ENCODE assay signal across 12 cellular contexts in genomic region chr15:81322708-81323253, GRCh38. TPM values are rescaled to one million over a fixed set of nuclear protein-coding genes. Genes with fewer than 3 reads are reported as not detected.
DNase-seq lines count a peak whose midpoint lies in the region; ATAC-seq and TF ChIP-seq lines count a peak whose summit lies in the region.
"Had no signal": no experiment of that assay in that cellular context is flagged by ENCODE, and none has a peak within 500 bp of the region (broad histone marks: within the 10 kb centered on the region; RNA-seq: fewer than 3 reads in every experiment).

No MANE protein-coding gene starts in this region.

- ATAC-seq in activated T-cell treated with anti-CD3 and anti-CD28 coated beads, Interleukin-2, amount 50 U/mL, for 4 hours = no peak
- ATAC-seq in foreskin keratinocyte (peak; percentile 22), GM18907 (IDR thresholded peaks at IDR 0.05; ENCODE audit: unreplicated experiment) (no peak), HG03432 (IDR thresholded peaks at IDR 0.05; ENCODE audit: unreplicated experiment) (no peak)

- TF ChIP-seq EP300 in stomach (IDR thresholded peaks at IDR 0.05) = no peak

- peaks cover 0 to 35% (median 32%) of the 10 kb centered on the region in 4 donors for H3K36me3 ChIP-seq in stomach

- no peak for DNase-seq in activated T-cell treated with anti-CD3 and anti-CD28 coated beads, Interleukin-2, amount 50 U/mL, for 4 hours
- DNase-seq in activated T-cell treated with anti-CD3 and anti-CD28 coated beads for 4 hours (no peak), foreskin keratinocyte (peak; percentile 61 to 79), stomach (no peak), caudate nucleus (lab: John Stamatoyannopoulos, UW) (no peak)
- no peak for DNase-seq in activated T-helper 1 cell treated with anti-CD3 and anti-CD28 coated beads, Interleukin-12 subunit alpha, Interleukin-12 subunit beta, Interleukin-2, Interleukin-4 antibody, amounts not matched to agents 30 ng/mL and 10 ng/mL and 1 ng/mL, durations not matched to agents 14 hours and 24 hours and 36 hours (ENCODE audit: low spot score)
- DNase-seq: AML-193, KBM-7, midbrain, NCI-H82 had no signal

- H3K4me3 Mint-ChIP-seq in activated T-cell treated with anti-CD3 and anti-CD28 coated beads, Interleukin-2, amount 50 U/mL, for 4 hours = peak overlapping the region; percentile 63
- H3K4me3 Mint-ChIP-seq in activated T-helper 1 cell treated with anti-CD3 and anti-CD28 coated beads, Interleukin-12 subunit alpha, Interleukin-12 subunit beta, Interleukin-2, Interleukin-4 antibody, amounts not matched to agents 30 ng/mL and 10 ng/mL and 1 ng/mL, durations not matched to agents 14 hours and 24 hours and 36 hours = peak overlapping the region; percentile 64

- no peaks in the 10 kb centered on the region for H3K9me3 ChIP-seq in stomach

- H3K4me1 Mint-ChIP-seq in activated T-cell treated with anti-CD3 and anti-CD28 coated beads, Interleukin-2, amount 50 U/mL, for 4 hours (ENCODE audit: low read depth) = peaks cover 33% of the 10 kb centered on the region
- peaks cover 44% of the 10 kb centered on the region for H3K4me1 Mint-ChIP-seq in activated T-helper 1 cell treated with anti-CD3 and anti-CD28 coated beads, Interleukin-12 subunit alpha, Interleukin-12 subunit beta, Interleukin-2, Interleukin-4 antibody, amounts not matched to agents 30 ng/mL and 10 ng/mL and 1 ng/mL, durations not matched to agents 14 hours and 24 hours and 36 hours (ENCODE audit: low read depth)

- H3K27me3 Mint-ChIP-seq in activated T-cell treated with anti-CD3 and anti-CD28 coated beads, Interleukin-2, amount 50 U/mL, for 4 hours (ENCODE audit: low read depth) = no peaks in the 10 kb centered on the region
- no peaks in the 10 kb centered on the region for H3K27me3 Mint-ChIP-seq in activated T-helper 1 cell treated with anti-CD3 and anti-CD28 coated beads, Interleukin-12 subunit alpha, Interleukin-12 subunit beta, Interleukin-2, Interleukin-4 antibody, amounts not matched to agents 30 ng/mL and 10 ng/mL and 1 ng/mL, durations not matched to agents 14 hours and 24 hours and 36 hours (ENCODE audit: insufficient read depth)

- intact Hi-C loops in activated T-helper 1 cell treated with anti-CD3 and anti-CD28 coated beads, Interleukin-12 subunit alpha, Interleukin-12 subunit beta, Interleukin-2, Interleukin-4 antibody, amounts not matched to agents 30 ng/mL and 10 ng/mL and 1 ng/mL, durations not matched to agents 14 hours and 24 hours and 36 hours (cut with micrococcal nuclease) = loop anchor here (5.0 to 10.0 kb wide), 3 partner anchors 82 to 1168 kb away; partner anchors contain the start of genes EFL1, FAH and SAXO2
- intact Hi-C loops in stomach (cut with DNase I; ENCODE audit: low total_unique reads) = no loop called here

- TF ChIP-seq POLR2A in stomach (IDR thresholded peaks at IDR 0.05) = no peak

- WGBS in stomach, 5 donors = 35 to 53% (median 41%) methylated on average over 5 of the region's 5 CpGs

- H3K27me3 ChIP-seq in foreskin keratinocyte = no peaks in the 10 kb centered on the region
- H3K27me3 ChIP-seq in stomach = no peaks in the 10 kb centered on the region

- peak overlapping the region; percentile 57 to 87 (median 73) for H3K4me3 ChIP-seq in stomach

- H3K9me3 Mint-ChIP-seq in activated T-cell treated with anti-CD3 and anti-CD28 coated beads, Interleukin-2, amount 50 U/mL, for 4 hours = no peaks in the 10 kb centered on the region
- H3K9me3 Mint-ChIP-seq in activated T-helper 1 cell treated with anti-CD3 and anti-CD28 coated beads, Interleukin-12 subunit alpha, Interleukin-12 subunit beta, Interleukin-2, Interleukin-4 antibody, amounts not matched to agents 30 ng/mL and 10 ng/mL and 1 ng/mL, durations not matched to agents 14 hours and 24 hours and 36 hours = no peaks in the 10 kb centered on the region

- H3K27ac ChIP-seq in foreskin keratinocyte = peak overlapping the region; percentile 97
- H3K27ac ChIP-seq in stomach = peak overlapping the region in 1 of 5 donors; percentile 80
- H3K27ac ChIP-seq in caudate nucleus (ENCODE audit: low read depth, low read length) = no peak overlapping the region

- TF ChIP-seq CTCF in foreskin keratinocyte (conservative IDR thresholded peaks at IDR 0.05) = no peak
- TF ChIP-seq CTCF in stomach (IDR thresholded peaks at IDR 0.05) = no peak

- H3K36me3 Mint-ChIP-seq in activated T-cell treated with anti-CD3 and anti-CD28 coated beads, Interleukin-2, amount 50 U/mL, for 4 hours (ENCODE audit: insufficient read depth) = peaks cover 6% of the 10 kb centered on the region
- H3K36me3 Mint-ChIP-seq in activated T-helper 1 cell treated with anti-CD3 and anti-CD28 coated beads, Interleukin-12 subunit alpha, Interleukin-12 subunit beta, Interleukin-2, Interleukin-4 antibody, amounts not matched to agents 30 ng/mL and 10 ng/mL and 1 ng/mL, durations not matched to agents 14 hours and 24 hours and 36 hours (ENCODE audit: low read depth) = peaks cover 8% of the 10 kb centered on the region

- H3K27ac Mint-ChIP-seq in activated T-helper 1 cell treated with anti-CD3 and anti-CD28 coated beads, Interleukin-12 subunit alpha, Interleukin-12 subunit beta, Interleukin-2, Interleukin-4 antibody, amounts not matched to agents 30 ng/mL and 10 ng/mL and 1 ng/mL, durations not matched to agents 14 hours and 24 hours and 36 hours = no peak overlapping the region

- H3K4me1 ChIP-seq in foreskin keratinocyte = peaks cover 3% of the 10 kb centered on the region
- peaks cover 8 to 28% (median 22%) of the 10 kb centered on the region in 4 donors for H3K4me1 ChIP-seq in stomach

RNA-seq across cellular contexts. Expression of gene STARD5, which starts 1.2 kb away (rescaled TPM):
- total RNA-seq in activated T-cell treated with anti-CD3 and anti-CD28 coated beads, Interleukin-2, amount 50 U/mL, for 4 hours = 1 to 10 TPM; 2.8 to 5.3 (median 3.7) TPM
- 4.5 and 4.6 TPM in 2 replicates for total RNA-seq in activated T-helper 1 cell treated with anti-CD3 and anti-CD28 coated beads, Interleukin-12 subunit alpha, Interleukin-12 subunit beta, Interleukin-2, Interleukin-4 antibody, amounts not matched to agents 30 ng/mL and 10 ng/mL and 1 ng/mL, durations not matched to agents 14 hours and 24 hours and 36 hours
- total RNA-seq in foreskin keratinocyte = 20.6 and 20.8 TPM in 2 replicates
- polyA plus RNA-seq in foreskin keratinocyte = 26.6 and 27.6 TPM in 2 replicates
- 100 to 1,000 TPM in 1 of 5 donors, 1 to 10 TPM in 2, under 1 TPM in 1, not detected in 1; 0.89 to 157 (median 5.2) TPM for total RNA-seq in stomach
- 10 to 100 TPM in 1 of 3 donors, 1 to 10 TPM in 2; 3.4 to 13.4 (median 4.2) TPM for polyA plus RNA-seq in stomach

RNA-seq across cellular contexts. Expression of gene TMC3, which starts 51.2 kb away (rescaled TPM):
- total RNA-seq in activated T-cell treated with anti-CD3 and anti-CD28 coated beads, Interleukin-2, amount 50 U/mL, for 4 hours = not detected
- not detected in 2 replicates for total RNA-seq in activated T-helper 1 cell treated with anti-CD3 and anti-CD28 coated beads, Interleukin-12 subunit alpha, Interleukin-12 subunit beta, Interleukin-2, Interleukin-4 antibody, amounts not matched to agents 30 ng/mL and 10 ng/mL and 1 ng/mL, durations not matched to agents 14 hours and 24 hours and 36 hours
- total RNA-seq in foreskin keratinocyte (not detected in 2 replicates), stomach (under 1 TPM in 2 of 5 donors, not detected in 3; under 0.01 to 0.92 TPM)
- polyA plus RNA-seq in foreskin keratinocyte (not detected in 2 replicates), stomach (under 1 TPM in 1 of 3 donors, not detected in 2; 0.03 TPM)

Comparison
In these comparisons a context has a peak if more than half of its experiments do, and no peak if none do; other contexts are left out.
1. DNase-seq: peak in foreskin keratinocyte (2 of 2); none in activated T-cell treated with anti-CD3 and anti-CD28 coated beads, Interleukin-2, amount 50 U/mL, for 4 hours (single experiment), activated T-cell treated with anti-CD3 and anti-CD28 coated beads for 4 hours (single experiment), activated T-helper 1 cell treated with anti-CD3 and anti-CD28 coated beads, Interleukin-12 subunit alpha, Interleukin-12 subunit beta, Interleukin-2, Interleukin-4 antibody, amounts not matched to agents 30 ng/mL and 10 ng/mL and 1 ng/mL, durations not matched to agents 14 hours and 24 hours and 36 hours (single experiment), stomach (single experiment) and caudate nucleus (0 of 61).